18 cellular contexts compared by ENCODE assay signal in the genomic region with DNA sequence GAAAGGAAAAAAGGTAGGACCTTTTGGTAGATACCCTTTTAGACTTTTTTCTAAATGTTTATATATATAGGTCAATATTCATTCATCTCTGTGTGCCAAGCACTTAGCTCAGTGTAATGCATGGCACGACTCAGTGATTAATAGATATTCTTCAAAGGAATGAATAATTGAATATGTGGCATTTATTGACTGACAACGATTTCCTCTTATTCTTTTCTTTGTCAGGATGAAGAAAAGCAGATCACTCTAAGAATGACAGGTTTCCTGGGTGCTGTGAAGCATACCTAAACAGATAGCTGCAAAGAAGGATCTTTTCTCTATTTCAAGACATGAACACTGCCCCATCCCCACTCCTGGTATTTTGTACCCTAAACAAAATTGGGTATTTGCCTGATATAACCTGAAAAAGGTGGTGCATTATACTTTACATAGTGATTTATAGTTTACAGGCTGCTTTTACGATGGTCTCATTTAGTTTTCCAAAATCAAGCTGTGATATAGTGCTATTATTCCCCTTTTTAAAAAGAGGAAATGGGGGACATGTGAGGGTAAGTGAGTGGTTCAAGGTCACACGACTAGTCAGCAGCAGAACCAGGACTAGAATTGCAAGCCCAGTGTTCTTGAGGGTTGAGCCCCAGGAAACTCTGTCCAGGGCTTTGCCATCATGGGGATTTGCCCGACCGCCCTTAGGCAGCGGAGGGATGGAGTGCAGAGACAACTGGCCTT. TPM values are rescaled to one million over a fixed set of nuclear protein-coding genes. Genes with fewer than 3 reads are reported as not detected.
DNase-seq lines count a peak whose midpoint lies in the region; ATAC-seq, FAIRE-seq and TF ChIP-seq lines count a peak whose summit lies in the region.
"Had no signal": no experiment of that assay in that cellular context is flagged by ENCODE, and none has a peak within 500 bp of the region (broad histone marks: within the 10 kb centered on the region; RNA-seq: fewer than 3 reads in every experiment).

No MANE protein-coding gene starts in this region.

- no peak overlapping the region for H3K23ac ChIP-seq in mesendoderm (ENCODE audit: low read length)

- no peak overlapping the region for H3K4me2 ChIP-seq in HepG2 (ENCODE audit: low read depth, low read length)
- H3K4me2 ChIP-seq in mesendoderm (ENCODE audit: low read length) = no peak overlapping the region
- H3K4me2 ChIP-seq: BLaER1 had no signal

- TF ChIP-seq EP300 in HepG2 (IDR thresholded peaks at IDR 0.05; ENCODE audit: low read depth in 2 of 2, low read length in 2 of 2) (no peak), HepG2 (CRISPR knock-in tag; IDR thresholded peaks at IDR 0.05; ENCODE audit: borderline replicate concordance) (no peak)

- intact Hi-C loops in right lobe of liver (cut with DNase I) (no loop called here), HepG2 (cut with micrococcal nuclease; ENCODE audit: unreplicated experiment) (no loop called here)
- intact Hi-C loops in activated T-helper 1 cell treated with anti-CD3 and anti-CD28 coated beads, Interleukin-12 subunit alpha, Interleukin-12 subunit beta, Interleukin-2, Interleukin-4 antibody, amounts not matched to agents 30 ng/mL and 10 ng/mL and 1 ng/mL, durations not matched to agents 14 hours and 24 hours and 36 hours (cut with micrococcal nuclease) = no loop called here

- H2AK5ac ChIP-seq in mesendoderm (ENCODE audit: low read length) = no peak overlapping the region

- in situ Hi-C loops in HepG2 (cut with HindIII; ENCODE audit: extremely low pct_ligation_motif_present, low pct_unique_long_range_greater_than_20kb) = no loop called here

- peak overlapping the region; percentile 13 for H3K18ac ChIP-seq in mesendoderm (ENCODE audit: low read length)

- no peak overlapping the region for H4K8ac ChIP-seq in mesendoderm (ENCODE audit: low read depth, low read length)

- peak overlapping the region; percentile 70 for H3K4ac ChIP-seq in mesendoderm (ENCODE audit: low read depth, low read length)

- H3K56ac ChIP-seq in mesendoderm (ENCODE audit: low read length) = peak overlapping the region; percentile 19

- no peak for FAIRE-seq in HepG2 (lab: Jason Lieb, UNC)
- FAIRE-seq: G401.6, GM12892, H54, HTR-8/SVneo, K562 had no signal

- no peak overlapping the region for H3K9ac ChIP-seq in HepG2 (ENCODE audit: insufficient read depth, low read depth, low read length)
- H3K9ac ChIP-seq in mesendoderm (ENCODE audit: low read length) = no peak overlapping the region
- H3K9ac ChIP-seq: BLaER1 had no signal

- H3K36me3 ChIP-seq in right lobe of liver (no peaks in the 10 kb centered on the region), HepG2 (replicated peaks in 1 of 2; ENCODE audit: control insufficient read depth in 1 of 2, insufficient read depth in 2 of 2, low read length in 2 of 2) (no peaks in the 10 kb centered on the region), mesendoderm (ENCODE audit: control insufficient read depth, insufficient read depth, low read length) (no peaks in the 10 kb centered on the region)
- H3K36me3 ChIP-seq: BLaER1 had no signal

- H3K79me1 ChIP-seq in mesendoderm (ENCODE audit: low read length) = no peaks in the 10 kb centered on the region

- H3K4me1 ChIP-seq in right lobe of liver (no peaks in the 10 kb centered on the region), HepG2 (ENCODE audit: insufficient read depth, low read length) (peaks cover 11% of the 10 kb centered on the region), mesendoderm (ENCODE audit: control insufficient read depth, low read depth, low read length) (peaks cover 2% of the 10 kb centered on the region)

- no peak overlapping the region for H2AFZ ChIP-seq in HepG2 (ENCODE audit: low read length)

- TF ChIP-seq POLR2A in right lobe of liver (IDR thresholded peaks at IDR 0.05) (no peak), HepG2 (IDR thresholded peaks at IDR 0.05; ENCODE audit: insufficient read depth in 1 of 2, low read depth in 2 of 2, low read length in 2 of 2) (no peak), GM18505 (IDR thresholded peaks at IDR 0.05; ENCODE audit: borderline replicate concordance, extremely low read depth, insufficient read depth, insufficient read length) (no peak)

- TF ChIP-seq CTCF in right lobe of liver (IDR thresholded peaks at IDR 0.05) = no peak
- no peak for TF ChIP-seq CTCF in HepG2 (CRISPR knock-in tag; IDR thresholded peaks at IDR 0.05)

- H4K5ac ChIP-seq in mesendoderm (ENCODE audit: low read length) = no peak overlapping the region

- peak in 3 of 4 donors; percentile 18 to 45 (median 27) for ATAC-seq in right lobe of liver
- no peak for ATAC-seq in HepG2
- ATAC-seq in SK-N-SH treated with all-trans-retinoic acid at 6 μM for 48 hours = no peak
- no peak for ATAC-seq in GM18505 (IDR thresholded peaks at IDR 0.05; ENCODE audit: unreplicated experiment)
- ATAC-seq in HG02678 (IDR thresholded peaks at IDR 0.05; ENCODE audit: unreplicated experiment) = no peak
- ATAC-seq: K562 had no signal

- no peak overlapping the region for H3K4me3 Mint-ChIP-seq in activated T-helper 1 cell treated with anti-CD3 and anti-CD28 coated beads, Interleukin-12 subunit alpha, Interleukin-12 subunit beta, Interleukin-2, Interleukin-4 antibody, amounts not matched to agents 30 ng/mL and 10 ng/mL and 1 ng/mL, durations not matched to agents 14 hours and 24 hours and 36 hours
- H3K4me3 Mint-ChIP-seq: CD4-positive, CD25-positive, alpha-beta regulatory T cell had no signal

- no peak for DNase-seq in right lobe of liver
- no peak for DNase-seq in HepG2 (ENCODE audit: low spot score)
- no peak for DNase-seq in mesendoderm
- DNase-seq in COR-L47 (lab: John Stamatoyannopoulos, UW) = no peak
- no peak for DNase-seq in activated T-helper 1 cell treated with anti-CD3 and anti-CD28 coated beads, Interleukin-12 subunit alpha, Interleukin-12 subunit beta, Interleukin-2, Interleukin-4 antibody, amounts not matched to agents 30 ng/mL and 10 ng/mL and 1 ng/mL, durations not matched to agents 14 hours and 24 hours and 36 hours (ENCODE audit: low spot score)
- DNase-seq: 8988T; AML-193; CD4-positive, CD25-positive, alpha-beta regulatory T cell; DMS79 treated with DMSO at 0.1 percent for 48 hours had no signal

- no TSS peak for BruUV-seq in HepG2 (replicated peaks; lab: Mats Ljungman, UMichigan)

- H4K20me1 ChIP-seq in HepG2 (ENCODE audit: insufficient read depth, low read length) = no peaks in the 10 kb centered on the region
- H4K20me1 ChIP-seq: BLaER1 had no signal

- H3K79me2 ChIP-seq in HepG2 (ENCODE audit: insufficient read depth, low read length) = no peaks in the 10 kb centered on the region
- no peaks in the 10 kb centered on the region for H3K79me2 ChIP-seq in mesendoderm (ENCODE audit: control insufficient read depth, insufficient read depth, low read length)

- H3K27ac Mint-ChIP-seq in activated T-helper 1 cell treated with anti-CD3 and anti-CD28 coated beads, Interleukin-12 subunit alpha, Interleukin-12 subunit beta, Interleukin-2, Interleukin-4 antibody, amounts not matched to agents 30 ng/mL and 10 ng/mL and 1 ng/mL, durations not matched to agents 14 hours and 24 hours and 36 hours = no peak overlapping the region
- H3K27ac Mint-ChIP-seq: CD4-positive, CD25-positive, alpha-beta regulatory T cell had no signal

- peaks cover 54% of the 10 kb centered on the region for H3K27me3 Mint-ChIP-seq in activated T-helper 1 cell treated with anti-CD3 and anti-CD28 coated beads, Interleukin-12 subunit alpha, Interleukin-12 subunit beta, Interleukin-2, Interleukin-4 antibody, amounts not matched to agents 30 ng/mL and 10 ng/mL and 1 ng/mL, durations not matched to agents 14 hours and 24 hours and 36 hours (ENCODE audit: insufficient read depth)

- no peak overlapping the region for H2BK15ac ChIP-seq in mesendoderm (replicated peaks; ENCODE audit: low read depth)

- H3K27me3 ChIP-seq in right lobe of liver (no peaks in the 10 kb centered on the region), HepG2 (ENCODE audit: control insufficient read depth in 1 of 2, insufficient read depth in 2 of 2, low read length in 2 of 2) (no peaks in the 10 kb centered on the region), mesendoderm (ENCODE audit: insufficient read depth, low read length, poor library complexity) (no peaks in the 10 kb centered on the region)
- H3K27me3 ChIP-seq: BLaER1 had no signal

- WGBS in right lobe of liver (ENCODE audit: insufficient coverage, low coverage, low lambda C conversion rate, missing lambda C conversion rate) = 30% methylated on average over 4 of the region's 7 CpGs
- WGBS in HepG2 (ENCODE audit: low lambda C conversion rate) = 17% methylated on average over 4 of the region's 7 CpGs
- no CpG with 5 or more reads among the region's 7 CpGs for WGBS in mesendoderm (ENCODE audit: extremely low coverage, insufficient coverage, low lambda C conversion rate)

- TF ChIP-seq RAD21 in HepG2 (CRISPR knock-in tag; IDR thresholded peaks at IDR 0.05) = no peak

- no peak overlapping the region for H2BK5ac ChIP-seq in mesendoderm (ENCODE audit: low read length)

- H2BK120ac ChIP-seq in mesendoderm (ENCODE audit: low read depth, low read length) = peak overlapping the region; percentile 73

- peaks cover 7% of the 10 kb centered on the region for H3K4me1 Mint-ChIP-seq in activated T-helper 1 cell treated with anti-CD3 and anti-CD28 coated beads, Interleukin-12 subunit alpha, Interleukin-12 subunit beta, Interleukin-2, Interleukin-4 antibody, amounts not matched to agents 30 ng/mL and 10 ng/mL and 1 ng/mL, durations not matched to agents 14 hours and 24 hours and 36 hours (ENCODE audit: low read depth)

- H3K4me3 ChIP-seq in right lobe of liver (no peak overlapping the region), HepG2 (replicated peaks in 1 of 3; ENCODE audit: insufficient read depth in 1 of 3, low read depth in 2 of 3, low read length in 3 of 3) (no peak overlapping the region), mesendoderm (ENCODE audit: low read length) (no peak overlapping the region)
- H3K4me3 ChIP-seq: BLaER1, K562 had no signal

- POLR2A ChIA-PET in HepG2 (lab: Yijun Ruan, JAX) = no interaction called here

- CTCF ChIA-PET in HepG2 (lab: Yijun Ruan, JAX; ENCODE audit: low intra/inter-chr PET ratio, low total read pairs) = no interaction called here

- H3K36me3 Mint-ChIP-seq in activated T-helper 1 cell treated with anti-CD3 and anti-CD28 coated beads, Interleukin-12 subunit alpha, Interleukin-12 subunit beta, Interleukin-2, Interleukin-4 antibody, amounts not matched to agents 30 ng/mL and 10 ng/mL and 1 ng/mL, durations not matched to agents 14 hours and 24 hours and 36 hours (ENCODE audit: low read depth) = peaks cover 2% of the 10 kb centered on the region

- H3K9me3 ChIP-seq in right lobe of liver = no peaks in the 10 kb centered on the region
- H3K9me3 ChIP-seq in HepG2 (ENCODE audit: low read length) = no peaks in the 10 kb centered on the region
- H3K9me3 ChIP-seq: BLaER1 had no signal

- no peaks in the 10 kb centered on the region for H3K9me3 Mint-ChIP-seq in activated T-helper 1 cell treated with anti-CD3 and anti-CD28 coated beads, Interleukin-12 subunit alpha, Interleukin-12 subunit beta, Interleukin-2, Interleukin-4 antibody, amounts not matched to agents 30 ng/mL and 10 ng/mL and 1 ng/mL, durations not matched to agents 14 hours and 24 hours and 36 hours

- no peak overlapping the region for H3K27ac ChIP-seq in right lobe of liver
- H3K27ac ChIP-seq in HepG2 (ENCODE audit: extremely low read length, insufficient read depth, low read length) = no peak overlapping the region
- no peak overlapping the region for H3K27ac ChIP-seq in mesendoderm (ENCODE audit: low read depth, low read length)
- H3K27ac ChIP-seq: BLaER1 had no signal

RNA-seq across cellular contexts. Expression of a gene that starts 32.9 kb away (rescaled TPM):
- total RNA-seq in right lobe of liver (1 to 10 TPM in 1 of 6 experiments, under 1 TPM in 5; 0.17 to 1.2 (median 0.51) TPM), HepG2 (2016; rRNA removed; fragmentation: Illumina TruSeq; extraction: Trizol) (not detected in 2 replicates)
- not detected in 2 replicates for total RNA-seq in HepG2 (2016; cell fraction: cytosol; rRNA removed; fragmentation: Illumina TruSeq; extraction: Trizol; ENCODE audit: low read depth)
- not detected in 2 replicates for total RNA-seq in HepG2 (2016; cell fraction: insoluble cytoplasmic fraction; rRNA removed; fragmentation: Illumina TruSeq; extraction: Trizol)
- total RNA-seq in HepG2 (2016; cell fraction: membrane; rRNA removed; fragmentation: Illumina TruSeq; extraction: Trizol) = not detected in 2 replicates
- total RNA-seq in HepG2 (2016; cell fraction: nucleus; rRNA removed; fragmentation: Illumina TruSeq; extraction: Trizol) = not detected in 2 replicates
- polyA plus RNA-seq in HepG2 (2011; rRNA removed) = not detected in 2 replicates
- polyA plus RNA-seq in HepG2 (2011; cell fraction: cytosol; rRNA removed) = not detected in 2 replicates
- not detected in 2 replicates for polyA plus RNA-seq in HepG2 (2011; cell fraction: nucleus; rRNA removed)
- not detected in 2 replicates for polyA plus RNA-seq in HepG2 (2012)
- polyA plus RNA-seq in HepG2 (2016; cell fraction: cytosol; fragmentation: Illumina TruSeq; extraction: Trizol; ENCODE audit: low read depth) = not detected in 2 replicates
- polyA plus RNA-seq in HepG2 (2016; cell fraction: insoluble cytoplasmic fraction; fragmentation: Illumina TruSeq; extraction: Trizol; ENCODE audit: low read depth) = not detected in 2 replicates
- not detected in 2 replicates for polyA plus RNA-seq in HepG2 (2016; cell fraction: membrane; fragmentation: Illumina TruSeq; extraction: Trizol; ENCODE audit: low read depth)
- not detected in 2 replicates for polyA plus RNA-seq in HepG2 (2016; cell fraction: nucleus; fragmentation: Illumina TruSeq; extraction: Trizol; ENCODE audit: insufficient read depth, low read depth)
- polyA minus RNA-seq in HepG2 (2011; rRNA and poly(A)+ RNA removed; ENCODE audit: low replicate concordance) = 64.2 TPM in 1 of 2 replicates, not detected in the other
- not detected in 2 replicates for polyA minus RNA-seq in HepG2 (2011; cell fraction: cytosol; rRNA and poly(A)+ RNA removed)
- polyA minus RNA-seq in HepG2 (2011; cell fraction: nucleus; rRNA and poly(A)+ RNA removed) = 0.64 TPM in 1 of 2 replicates, not detected in the other
- polyA plus RNA-seq in mesendoderm (2013, experiment 1 of 2) = 35.1 TPM
- 38.9 TPM for polyA plus RNA-seq in mesendoderm (2013, experiment 2 of 2)
- total RNA-seq in activated T-helper 1 cell treated with anti-CD3 and anti-CD28 coated beads, Interleukin-12 subunit alpha, Interleukin-12 subunit beta, Interleukin-2, Interleukin-4 antibody, amounts not matched to agents 30 ng/mL and 10 ng/mL and 1 ng/mL, durations not matched to agents 14 hours and 24 hours and 36 hours = not detected in 2 replicates

Comparison
In these comparisons a context has a peak if more than half of its experiments do, and no peak if none do; other contexts are left out.
1. ATAC-seq: peak in right lobe of liver (3 of 4); none in HepG2 (single experiment), SK-N-SH treated with all-trans-retinoic acid at 6 μM for 48 hours (single experiment), GM18505 (single experiment) and HG02678 (single experiment).